Comparison of ENCODE assay signal across 8 cellular contexts in genomic region chr7:91880413-91881241, GRCh38. TPM values are rescaled to one million over a fixed set of nuclear protein-coding genes. Genes with fewer than 3 reads are reported as not detected.
DNase-seq lines count a peak whose midpoint lies in the region; FAIRE-seq and TF ChIP-seq lines count a peak whose summit lies in the region.

MTERF1 (minus strand) TSS chr7:91880702; CDS start chr7:91880083, 619 bp downstream.

- H3K27me3 ChIP-seq in stomach smooth muscle (ENCODE audit: control insufficient read depth in 1 of 2, insufficient read depth in 2 of 2, low read length in 2 of 2): no peaks in the 10 kb centered on the region

- H3K9ac ChIP-seq in ES-I3 (ENCODE audit: low read depth, low read length) (peak within 1 kb of the TSS; percentile 90), stomach smooth muscle (ENCODE audit: low read length in 2 of 2) (peak within 1 kb of the TSS; percentile 85 to 95)

- H3K36me3 Mint-ChIP-seq in neural crest cell (ENCODE audit: low read depth): peaks cover 7% of the 10 kb centered on the region

- TF ChIP-seq CTCF in neural crest cell (conservative IDR thresholded peaks at IDR 0.05): peak; percentile 96

- H3K9me3 ChIP-seq in ES-I3 (ENCODE audit: control insufficient read depth, insufficient read depth, low read length): no peaks in the 10 kb centered on the region
- no peaks in the 10 kb centered on the region for H3K9me3 ChIP-seq in stomach smooth muscle (ENCODE audit: control insufficient read depth in 2 of 2, low read length in 2 of 2)

- no peaks in the 10 kb centered on the region for H3K27me3 Mint-ChIP-seq in neural crest cell (ENCODE audit: low read depth)

- peaks cover 21% of the 10 kb centered on the region for H3K4me1 Mint-ChIP-seq in neural crest cell

- peak within 1 kb of the TSS; percentile 95 for H3K27ac Mint-ChIP-seq in neural crest cell (ENCODE audit: unreplicated experiment)

- H3K4me3 ChIP-seq in stomach smooth muscle (ENCODE audit: low read length in 2 of 2): peak within 1 kb of the TSS; percentile 99 to 100

- H3K9me3 Mint-ChIP-seq in neural crest cell: no peaks in the 10 kb centered on the region

- H3K27ac ChIP-seq in stomach smooth muscle (ENCODE audit: low read length): peak within 1 kb of the TSS; percentile 13

- DNase-seq in H54 (ENCODE audit: insufficient read length, low spot score) (peak; percentile 80), LoVo (ENCODE audit: low spot score) (peak; percentile 99), fibroblast of the conjunctiva (ENCODE audit: low read depth) (peak; percentile 81), neural crest cell (ENCODE audit: low read depth, low spot score) (peak; percentile 94)
- DNase-seq in activated T-helper 9 cell treated with anti-CD3 and anti-CD28 coated beads, Interleukin-2, amount 50 U/mL, for 16 hours (ENCODE audit: low read depth): peak; percentile 92

- H3K4me1 ChIP-seq in ES-I3 (ENCODE audit: insufficient read depth, low read length): no peaks in the 10 kb centered on the region
- H3K4me1 ChIP-seq in stomach smooth muscle (ENCODE audit: control insufficient read depth, insufficient read depth, low read length): peaks cover 4% of the 10 kb centered on the region

- TF ChIP-seq POLR2A in H54 (IDR thresholded peaks at IDR 0.05; ENCODE audit: low read depth, low read length) (peak; percentile 75), Raji (IDR thresholded peaks at IDR 0.05; ENCODE audit: insufficient read depth, low read depth, low read length) (peak; percentile 94)

- H3K36me3 ChIP-seq in ES-I3 (ENCODE audit: insufficient read depth, low read length): no peaks in the 10 kb centered on the region
- H3K36me3 ChIP-seq in stomach smooth muscle (ENCODE audit: control insufficient read depth in 2 of 2, insufficient read depth in 2 of 2, low read length in 2 of 2): no peaks in the 10 kb centered on the region

- H3K4me3 Mint-ChIP-seq in neural crest cell: peak within 1 kb of the TSS; percentile 92

- peak; percentile 81 for FAIRE-seq in H54 (lab: Jason Lieb, UNC)

RNA-seq across cellular contexts. Expression of gene MTERF1, which starts in this region (rescaled TPM):
- 11.9 and 14.6 TPM in 2 replicates for total RNA-seq in neural crest cell

Comparison
In these comparisons a context has a peak if more than half of its experiments do, and no peak if none do; other contexts are left out.
1. Peak in every context shown above with its lines: DNase-seq, H3K4me3 ChIP-seq and H3K27ac ChIP-seq.